In the genomic region with DNA sequence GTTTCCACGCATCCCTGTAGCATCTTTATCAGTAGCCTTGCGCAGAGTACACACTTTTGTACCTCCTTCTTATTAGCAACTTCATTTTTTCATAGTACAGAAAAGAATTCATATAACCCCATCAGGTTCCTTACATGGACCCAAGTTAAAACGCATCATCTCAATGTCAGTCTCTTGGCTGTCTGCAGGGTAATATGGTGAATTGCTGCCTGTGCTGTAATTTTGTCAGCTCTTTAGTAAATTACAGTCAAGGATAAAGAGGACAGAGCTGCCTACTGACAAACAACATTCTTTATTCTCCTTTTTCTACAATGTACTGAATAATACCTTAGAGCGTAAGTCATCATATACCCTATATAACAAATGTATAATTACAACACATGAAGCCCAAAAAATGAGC, we compare ENCODE assay signal across 25 cellular contexts.
"Had no signal": no experiment of that assay in that cellular context is flagged by ENCODE, and none has a peak within 500 bp of the region (broad histone marks: within the 10 kb centered on the region; RNA-seq: fewer than 3 reads in every experiment).

No MANE protein-coding gene starts in this region.

- ATAC-seq: left colon; left lung; lower lobe of right lung; natural killer cell; right lobe of liver; stimulated activated memory B cell treated with anti-CD40 and anti-IgM and Interleukin-4, amounts not matched to agents 10 μg/mL and 1 μg/mL and 100 μg/mL, for 72 hours; stimulated activated naive CD8-positive, alpha-beta T cell treated with anti-CD3 and anti-CD28 coated beads, Interleukin-15, amount 100 ng/mL, for 72 hours had no signal

- H3K4me3 ChIP-seq: left lung, lower lobe of right lung, ovary, right atrium auricular region, right lobe of liver, smooth muscle cell, tibial nerve, uterus had no signal

- H3K27ac ChIP-seq: left lung, lower lobe of right lung, ovary, right atrium auricular region, right lobe of liver, tibial nerve, uterus had no signal

- FAIRE-seq: islet of Langerhans, kidney had no signal

- H3K27me3 ChIP-seq: left lung, ovary, right atrium auricular region, right lobe of liver, tibial nerve, uterus had no signal

- H3K4me1 ChIP-seq: left lung, lower lobe of right lung, right atrium auricular region, right lobe of liver, uterus had no signal

- H3K9me3 ChIP-seq: left lung, lower lobe of right lung, ovary, right atrium auricular region, right lobe of liver, tibial nerve, uterus had no signal

- DNase-seq: immature natural killer cell; kidney; left colon; lower lobe of right lung; mammary epithelial cell; mesenchymal stem cell; naive B cell; natural killer cell; nephron progenitor cell; ovary; right lobe of liver; stimulated activated CD4-positive, alpha-beta T cell treated with anti-CD3 and anti-CD28 coated beads, Interleukin-1b, Interleukin-23, amount 100 ng/mL, for 48 hours; stimulated activated CD4-positive, alpha-beta T cell treated with anti-CD3 and anti-CD28 coated beads, Interleukin-2, amount 100 ng/mL, for 48 hours; stimulated activated CD4-positive, alpha-beta T cell treated with anti-CD3 and anti-CD28 coated beads, Interleukin-4, amount 100 ng/mL, for 4 hours; stimulated activated CD8-positive, alpha-beta memory T cell treated with anti-CD3 and anti-CD28 coated beads, Interleukin-4, amount 100 ng/mL, for 48 hours; stimulated activated naive CD4-positive, alpha-beta T cell treated with Interleukin-2 at 50 U/mL for 16 hours; stimulated activated naive CD8-positive, alpha-beta T cell treated with anti-CD3 and anti-CD28 coated beads, Interleukin-15, amount 100 ng/mL, for 72 hours; substantia nigra; uterus had no signal

- H3K36me3 ChIP-seq: left lung, lower lobe of right lung, ovary, right atrium auricular region, right lobe of liver, tibial nerve, uterus had no signal

- H3K4me2 ChIP-seq: smooth muscle cell had no signal
